ENCODE assay signal across 30 cellular contexts in the genomic region with DNA sequence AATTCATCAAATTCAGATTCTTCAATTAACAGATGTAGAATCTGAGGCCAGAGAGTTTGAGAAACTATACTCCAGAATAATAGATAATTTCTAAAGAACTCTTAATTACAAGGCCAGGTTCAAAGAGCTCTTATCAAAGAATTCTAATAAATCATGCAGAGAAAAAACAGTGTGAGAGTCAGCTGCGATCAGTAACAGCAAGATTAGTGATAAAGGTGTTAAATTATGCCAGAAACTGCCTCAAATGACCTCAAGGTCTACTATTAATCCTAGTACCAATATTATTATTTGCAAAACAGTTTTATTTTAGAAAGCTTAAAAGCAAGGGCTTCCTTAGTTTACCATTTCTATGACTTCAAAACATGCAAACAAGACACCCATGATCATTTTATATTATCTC.
"Had no signal": no experiment of that assay in that cellular context is flagged by ENCODE, and none has a peak within 500 bp of the region (broad histone marks: within the 10 kb centered on the region; RNA-seq: fewer than 3 reads in every experiment).

No MANE protein-coding gene starts in this region.

- H3K9me3 ChIP-seq: adrenal gland, ascending aorta, body of pancreas, breast epithelium had no signal

- H3K27ac ChIP-seq: adrenal gland, ascending aorta, body of pancreas, brain microvascular endothelial cell, breast epithelium, cardiac muscle cell had no signal

- H3K4me1 ChIP-seq: ascending aorta, breast epithelium had no signal

- H3K27me3 ChIP-seq: adrenal gland, ascending aorta, body of pancreas, brain microvascular endothelial cell, breast epithelium, cardiac muscle cell had no signal

- H3K4me3 ChIP-seq: adrenal gland, ascending aorta, body of pancreas, breast epithelium, cardiac muscle cell had no signal

- H3K36me3 ChIP-seq: adrenal gland, ascending aorta, brain microvascular endothelial cell, breast epithelium, cardiac muscle cell had no signal

- DNase-seq: activated effector memory CD4-positive, alpha-beta T cell treated with anti-CD3 and anti-CD28 coated beads, Interleukin-2, amount 50 U/mL, for 16 hours; activated effector memory CD4-positive, alpha-beta T cell treated with Interleukin-2 at 50 U/mL for 16 hours; activated gamma-delta T cell; activated gamma-delta T cell treated with Interleukin-2 at 50 U/mL for 16 hours; activated naive CD4-positive, alpha-beta T cell; activated naive CD4-positive, alpha-beta T cell treated with anti-CD3 and anti-CD28 coated beads for 36 hours; activated naive CD4-positive, alpha-beta T cell treated with anti-CD3 and anti-CD28 coated beads, Interleukin-2, amount 10 ng/mL, durations not matched to agents 7 days and 5 days; activated naive CD4-positive, alpha-beta T cell treated with anti-CD3 and anti-CD28 coated beads, Interleukin-2, amount 50 U/mL, for 16 hours; activated naive CD4-positive, alpha-beta T cell treated with Interleukin-2 at 50 U/mL for 16 hours; activated naive CD8-positive, alpha-beta T cell treated with anti-CD3 and anti-CD28 coated beads for 36 hours; activated naive CD8-positive, alpha-beta T cell treated with anti-CD3 and anti-CD28 coated beads, Interleukin-2, amount 10 ng/mL, durations not matched to agents 7 days and 5 days; activated naive CD8-positive, alpha-beta T cell treated with anti-CD3 and anti-CD28 coated beads, Interleukin-2, amount 50 U/mL, for 24 hours; activated T-cell treated with anti-CD3 and anti-CD28 coated beads, Interleukin-2, amount 50 U/mL, for 1 hour; activated T-cell treated with anti-CD3 and anti-CD28 coated beads, Interleukin-2, amount 50 U/mL, for 24 hours; activated T-cell treated with anti-CD3 and anti-CD28 coated beads, Interleukin-2, amount 50 U/mL, for 4 hours; activated T-cell treated with anti-CD3 and anti-CD28 coated beads, Interleukin-2, amount 50 U/mL, for 48 hours; activated T-cell treated with anti-CD3 and anti-CD28 coated beads, Interleukin-2, amount 50 U/mL, for 72 hours; amniotic stem cell; amygdala; anterior cingulate cortex; aorta; body of pancreas; brain microvascular endothelial cell; caudate nucleus; central memory CD4-positive, alpha-beta T cell; cerebellar nuclear complex had no signal
